30 cellular contexts compared by ENCODE assay signal in genomic region chr11:134685981-134686380, GRCh38.
"Had no signal": no experiment of that assay in that cellular context is flagged by ENCODE, and none has a peak within 500 bp of the region (broad histone marks: within the 10 kb centered on the region; RNA-seq: fewer than 3 reads in every experiment).

No MANE protein-coding gene starts in this region.

- H3K27ac Mint-ChIP-seq: activated CD4-positive, alpha-beta T cell treated with anti-CD3 and anti-CD28 coated beads for 36 hours; activated CD4-positive, alpha-beta T cell treated with anti-CD3 and anti-CD28 coated beads, Interleukin-2, amount 10 ng/mL, durations not matched to agents 7 days and 5 days; activated CD8-positive, alpha-beta T cell treated with anti-CD3 and anti-CD28 coated beads, Interleukin-2, amount 10 ng/mL, durations not matched to agents 7 days and 5 days; activated naive CD4-positive, alpha-beta T cell treated with anti-CD3 and anti-CD28 coated beads, Interleukin-2, amount 50 U/mL, for 24 hours; activated naive CD8-positive, alpha-beta T cell treated with anti-CD3 and anti-CD28 coated beads, Interleukin-2, amount 10 ng/mL, durations not matched to agents 7 days and 5 days; activated T-cell treated with anti-CD3 and anti-CD28 coated beads, Interleukin-2, amount 50 U/mL, for 24 hours; activated T-helper 2 cell treated with anti-CD3 and anti-CD28 coated beads, Interferon-gamma antibody, Interleukin-2, Interleukin-4, amounts not matched to agents 10 μg/mL and 5 μg/mL and 100 μg/mL, durations not matched to agents 14 hours and 24 hours and 36 hours; T-helper 1 cell treated with Interleukin-12 subunit alpha and Interleukin-12 subunit beta and Interleukin-4 antibody, amounts not matched to agents 30 μg/mL and 1 μg/mL, for 36 hours; T-helper 2 cell treated with Interferon-gamma antibody and Interleukin-4, amounts not matched to agents 5 μg/mL and 100 μg/mL, for 36 hours; WTC11 had no signal

- H3K4me3 Mint-ChIP-seq: activated CD4-positive, alpha-beta T cell treated with anti-CD3 and anti-CD28 coated beads for 36 hours; activated CD4-positive, alpha-beta T cell treated with anti-CD3 and anti-CD28 coated beads, Interleukin-2, amount 10 ng/mL, durations not matched to agents 7 days and 5 days; activated CD8-positive, alpha-beta T cell treated with anti-CD3 and anti-CD28 coated beads, Interleukin-2, amount 10 ng/mL, durations not matched to agents 7 days and 5 days; activated naive CD4-positive, alpha-beta T cell treated with anti-CD3 and anti-CD28 coated beads, Interleukin-2, amount 50 U/mL, for 24 hours; activated naive CD8-positive, alpha-beta T cell treated with anti-CD3 and anti-CD28 coated beads, Interleukin-2, amount 10 ng/mL, durations not matched to agents 7 days and 5 days; activated T-cell treated with anti-CD3 and anti-CD28 coated beads, Interleukin-2, amount 50 U/mL, for 24 hours; T-helper 1 cell treated with Interleukin-12 subunit alpha and Interleukin-12 subunit beta and Interleukin-4 antibody, amounts not matched to agents 30 μg/mL and 1 μg/mL, for 36 hours; T-helper 2 cell treated with Interferon-gamma antibody and Interleukin-4, amounts not matched to agents 5 μg/mL and 100 μg/mL, for 36 hours; WTC11 had no signal

- ATAC-seq: activated CD4-positive, alpha-beta T cell treated with anti-CD3 and anti-CD28 coated beads for 36 hours; activated CD4-positive, CD25-positive, alpha-beta regulatory T cell treated with anti-CD3 and anti-CD28 coated beads, Interleukin-2, amount 50 U/mL, for 24 hours; activated CD8-positive, alpha-beta T cell treated with anti-CD3 and anti-CD28 coated beads, Interleukin-2, amount 10 ng/mL, durations not matched to agents 7 days and 5 days; Panc1 had no signal

- H3K9me3 Mint-ChIP-seq: activated CD4-positive, alpha-beta T cell treated with anti-CD3 and anti-CD28 coated beads, Interleukin-2, amount 10 ng/mL, durations not matched to agents 7 days and 5 days; activated naive CD4-positive, alpha-beta T cell treated with anti-CD3 and anti-CD28 coated beads, Interleukin-2, amount 50 U/mL, for 24 hours; activated naive CD8-positive, alpha-beta T cell treated with anti-CD3 and anti-CD28 coated beads, Interleukin-2, amount 10 ng/mL, durations not matched to agents 7 days and 5 days; activated T-cell treated with anti-CD3 and anti-CD28 coated beads, Interleukin-2, amount 50 U/mL, for 24 hours; activated T-helper 2 cell treated with anti-CD3 and anti-CD28 coated beads, Interferon-gamma antibody, Interleukin-2, Interleukin-4, amounts not matched to agents 10 μg/mL and 5 μg/mL and 100 μg/mL, durations not matched to agents 14 hours and 24 hours and 36 hours; T-helper 1 cell treated with Interleukin-12 subunit alpha and Interleukin-12 subunit beta and Interleukin-4 antibody, amounts not matched to agents 30 μg/mL and 1 μg/mL, for 36 hours; T-helper 2 cell treated with Interferon-gamma antibody and Interleukin-4, amounts not matched to agents 5 μg/mL and 100 μg/mL, for 36 hours; WTC11 had no signal

- H3K36me3 ChIP-seq: ascending aorta, breast epithelium, SJSA1 had no signal

- H3K36me3 Mint-ChIP-seq: activated naive CD4-positive, alpha-beta T cell treated with anti-CD3 and anti-CD28 coated beads, Interleukin-2, amount 50 U/mL, for 24 hours; activated naive CD8-positive, alpha-beta T cell treated with anti-CD3 and anti-CD28 coated beads, Interleukin-2, amount 10 ng/mL, durations not matched to agents 7 days and 5 days; WTC11 had no signal

- H3K9me2 ChIP-seq: SK-N-SH had no signal

- H3K4me1 ChIP-seq: ascending aorta, breast epithelium, SJSA1 had no signal

- H3K27ac ChIP-seq: ascending aorta, breast epithelium, SJSA1 had no signal

- DNase-seq: activated CD4-positive, alpha-beta T cell treated with anti-CD3 and anti-CD28 coated beads for 36 hours; activated CD4-positive, alpha-beta T cell treated with anti-CD3 and anti-CD28 coated beads, Interleukin-2, amount 10 ng/mL, durations not matched to agents 7 days and 5 days; activated CD4-positive, alpha-beta T cell treated with anti-CD3 and anti-CD28 coated beads, Interleukin-2, amount 50 U/mL, for 48 hours; activated CD8-positive, alpha-beta T cell treated with anti-CD3 and anti-CD28 coated beads, Interleukin-2, amount 10 ng/mL, durations not matched to agents 7 days and 5 days; activated gamma-delta T cell; activated naive CD4-positive, alpha-beta T cell treated with Interleukin-2 at 50 U/mL for 16 hours; activated naive CD8-positive, alpha-beta T cell treated with anti-CD3 and anti-CD28 coated beads, Interleukin-2, amount 10 ng/mL, durations not matched to agents 7 days and 5 days; activated T-cell treated with anti-CD3 and anti-CD28 coated beads, Interleukin-2, amount 50 U/mL, for 24 hours; amygdala; Karpas-422; KBM-7; NCI-H1105; NCI-H1417 treated with DMSO at 0.1 percent for 48 hours; NCI-H187 treated with DMSO at 0.1 percent for 48 hours; NCI-H2081; NCI-H345; NCI-H524 treated with DMSO at 0.1 percent for 48 hours; OCI-M1; SHP77; SK-N-SH had no signal

- H3K4me3 ChIP-seq: ascending aorta, breast epithelium, SJSA1 had no signal

- H3K4me1 Mint-ChIP-seq: activated CD4-positive, alpha-beta T cell treated with anti-CD3 and anti-CD28 coated beads for 36 hours; activated CD4-positive, alpha-beta T cell treated with anti-CD3 and anti-CD28 coated beads, Interleukin-2, amount 10 ng/mL, durations not matched to agents 7 days and 5 days; activated naive CD4-positive, alpha-beta T cell treated with anti-CD3 and anti-CD28 coated beads, Interleukin-2, amount 50 U/mL, for 24 hours; activated naive CD8-positive, alpha-beta T cell treated with anti-CD3 and anti-CD28 coated beads, Interleukin-2, amount 10 ng/mL, durations not matched to agents 7 days and 5 days; WTC11 had no signal

- H3K27me3 ChIP-seq: ascending aorta, SJSA1 had no signal

- H3K9me3 ChIP-seq: ascending aorta, breast epithelium, SJSA1, SK-N-SH had no signal

- H3K4me2 ChIP-seq: SK-N-SH had no signal
